Comparison of ENCODE assay signal across 8 cellular contexts in genomic region chr1:247118946-247119446, GRCh38. TPM values are rescaled to one million over a fixed set of nuclear protein-coding genes. Genes with fewer than 3 reads are reported as not detected.
DNase-seq lines count a peak whose midpoint lies in the region.

No MANE protein-coding gene starts in this region.

- DNase-seq in NCI-H82 (lab: John Stamatoyannopoulos, UW): peak; percentile 81
- no peak for DNase-seq in NCI-H82 treated with DMSO at 0.1 percent for 48 hours (lab: John Stamatoyannopoulos, UW; ENCODE audit: unreplicated experiment)
- DNase-seq in NCI-H1092 treated with DMSO at 0.1 percent for 48 hours (lab: John Stamatoyannopoulos, UW): peak; percentile 44
- peak; percentile 11 for DNase-seq in astrocyte of the hippocampus (ENCODE audit: low read depth, low spot score)
- DNase-seq in stimulated activated CD4-positive, alpha-beta T cell treated with anti-CD3 and anti-CD28 coated beads, Interleukin-15, amount 100 ng/mL, for 24 hours: peak; percentile 61
- no peak for DNase-seq in foreskin melanocyte
- DNase-seq in medulla oblongata (ENCODE audit: extremely low spot score): no peak
- no peak for DNase-seq in occipital lobe (lab: John Stamatoyannopoulos, UW)

RNA-seq across cellular contexts. Expression of gene ZNF669, which starts 14.8 kb away (rescaled TPM):
- 33.8 TPM for total RNA-seq in occipital lobe

RNA-seq across cellular contexts. Expression of gene ZNF670, which starts 40.4 kb away (rescaled TPM):
- total RNA-seq in occipital lobe: 24.8 TPM

RNA-seq across cellular contexts. Expression of gene ZNF124, which starts 52.8 kb away (rescaled TPM):
- total RNA-seq in occipital lobe: 365 TPM

Comparison
In these comparisons a context has a peak if more than half of its experiments do, and no peak if none do; other contexts are left out.
1. DNase-seq: peak in NCI-H82 (single experiment), NCI-H1092 treated with DMSO at 0.1 percent for 48 hours (single experiment), astrocyte of the hippocampus (single experiment) and stimulated activated CD4-positive, alpha-beta T cell treated with anti-CD3 and anti-CD28 coated beads, Interleukin-15, amount 100 ng/mL, for 24 hours (single experiment); none in NCI-H82 treated with DMSO at 0.1 percent for 48 hours (single experiment), foreskin melanocyte (single experiment), medulla oblongata (single experiment) and occipital lobe (single experiment).